In the genomic region with DNA sequence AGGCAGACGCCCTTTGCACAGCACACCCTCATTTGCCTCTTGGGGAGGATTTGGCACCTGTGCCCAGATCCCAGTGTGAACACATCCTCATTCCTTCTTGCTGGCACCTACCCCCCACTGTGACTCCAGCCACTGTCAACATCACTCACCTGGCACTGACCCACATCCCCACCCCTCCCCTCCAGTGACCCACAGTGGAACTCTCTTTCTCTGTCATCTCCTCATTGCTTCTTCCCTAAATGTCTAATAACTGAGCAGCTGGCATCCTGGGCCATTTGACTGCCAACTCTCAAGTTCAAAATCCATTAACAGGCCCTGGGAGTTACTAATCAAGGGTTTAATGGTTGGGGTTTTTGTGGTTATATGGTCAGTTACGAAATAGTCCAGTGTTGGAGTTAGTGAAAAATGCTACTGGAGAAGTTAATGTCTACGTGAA, we compare ENCODE assay signal across 11 cellular contexts. TPM values are rescaled to one million over a fixed set of nuclear protein-coding genes. Genes with fewer than 3 reads are reported as not detected.
A peak's percentile ranks its signal among the peaks of the same experiment; 100 is the strongest.
DNase-seq lines count a peak whose midpoint lies in the region; ATAC-seq and TF ChIP-seq lines count a peak whose summit lies in the region.
"Had no signal": no experiment of that assay in that cellular context is flagged by ENCODE, and none has a peak within 500 bp of the region (broad histone marks: within the 10 kb centered on the region; RNA-seq: fewer than 3 reads in every experiment).

No MANE protein-coding gene starts in this region.

- WGBS in right lobe of liver (ENCODE audit: insufficient coverage, low coverage, low lambda C conversion rate, missing lambda C conversion rate): 20% methylated on average over 2 of the region's 3 CpGs

- DNase-seq in Caki2 (ENCODE audit: low read depth): peak; percentile 51
- DNase-seq in HK-2 (ENCODE audit: unreplicated experiment): peak; percentile 53
- DNase-seq in SJCRH30: peak; percentile 52 to 72
- DNase-seq in right lobe of liver: peak; percentile 86 to 97 (median 95)
- DNase-seq in DMS53 (lab: John Stamatoyannopoulos, UW): no peak
- no peak for DNase-seq in GM13976 (ENCODE audit: low spot score)
- DNase-seq: glutamatergic neuron, NCI-H510A had no signal

- H3K27ac ChIP-seq in SJCRH30 (peak overlapping the region; percentile 7), right lobe of liver (peak overlapping the region in 2 of 3 donors; percentile 69 to 89)
- H3K27ac ChIP-seq: ascending aorta had no signal

- TF ChIP-seq POLR2A in right lobe of liver (IDR thresholded peaks at IDR 0.05): no peak

- H3K4me1 ChIP-seq in SJCRH30 (peaks cover 23% of the 10 kb centered on the region), right lobe of liver (peaks cover 0 to 57% (median 29%) of the 10 kb centered on the region in 4 donors)
- H3K4me1 ChIP-seq: ascending aorta had no signal

- no peaks in the 10 kb centered on the region for H3K9me3 ChIP-seq in SJCRH30 (replicated peaks)
- no peaks in the 10 kb centered on the region for H3K9me3 ChIP-seq in right lobe of liver
- H3K9me3 ChIP-seq: ascending aorta had no signal

- in situ Hi-C loops in Caki2 (cut with HindIII; ENCODE audit: low pct_unique_long_range_greater_than_20kb, low sequenced_read_pairs) (no loop called here), GM13976 (cut with MboI; ENCODE audit: low sequenced_read_pairs, unreplicated experiment) (no loop called here)

- ATAC-seq in right lobe of liver (peak; percentile 79 to 89 (median 86)), HG02763 (IDR thresholded peaks at IDR 0.05; ENCODE audit: unreplicated experiment) (no peak), HG02610 (IDR thresholded peaks at IDR 0.05; ENCODE audit: unreplicated experiment) (no peak)

- H3K36me3 ChIP-seq in SJCRH30 (peaks cover 39% of the 10 kb centered on the region), right lobe of liver (no peaks in the 10 kb centered on the region)

- TF ChIP-seq CTCF in right lobe of liver (IDR thresholded peaks at IDR 0.05) (no peak), GM13976 (IDR thresholded peaks at IDR 0.05; ENCODE audit: borderline replicate concordance, control extremely low read depth, extremely low read depth, insufficient read depth, missing control alignments) (no peak)

- H3K27me3 ChIP-seq in SJCRH30 (no peaks in the 10 kb centered on the region), right lobe of liver (no peaks in the 10 kb centered on the region)
- H3K27me3 ChIP-seq: ascending aorta had no signal

- intact Hi-C loops in right lobe of liver (cut with DNase I): no loop called here

- H3K4me3 ChIP-seq in SJCRH30: no peak overlapping the region
- no peak overlapping the region for H3K4me3 ChIP-seq in right lobe of liver
- H3K4me3 ChIP-seq: ascending aorta had no signal

RNA-seq across cellular contexts. Expression of a gene that starts 14.4 kb away (rescaled TPM):
- total RNA-seq in Caki2 (2014; rRNA removed; shearing (Covaris generic); ENCODE audit: low replicate concordance): 73.8 and 108 TPM in 2 replicates
- 14.6 and 17.1 TPM in 2 replicates for total RNA-seq in SJCRH30 (2014; rRNA removed; shearing (Covaris generic))
- 10 to 100 TPM; 11.8 to 23.1 (median 16.2) TPM for total RNA-seq in right lobe of liver

RNA-seq across cellular contexts. Expression of a gene that starts 21.5 kb away (rescaled TPM):
- 5,634 and 5,951 TPM in 2 replicates for total RNA-seq in Caki2 (2014; rRNA removed; shearing (Covaris generic); ENCODE audit: low replicate concordance)
- total RNA-seq in SJCRH30 (2014; rRNA removed; shearing (Covaris generic)): 6,637 and 6,933 TPM in 2 replicates
- 1,000 to 10,000 TPM in 2 of 6 experiments, 100 to 1,000 TPM in 4; 643 to 1,390 (median 819) TPM for total RNA-seq in right lobe of liver

RNA-seq across cellular contexts. Expression of a gene that starts 22.0 kb away (rescaled TPM):
- total RNA-seq in Caki2 (2014; rRNA removed; shearing (Covaris generic); ENCODE audit: low replicate concordance): 20.0 and 42.1 TPM in 2 replicates
- total RNA-seq in SJCRH30 (2014; rRNA removed; shearing (Covaris generic)): 53.4 and 61.8 TPM in 2 replicates
- total RNA-seq in right lobe of liver: 1 to 10 TPM; 1.1 to 4.9 (median 2.5) TPM

Comparison
In these comparisons a context has a peak if more than half of its experiments do, and no peak if none do; other contexts are left out.
1. DNase-seq: peak in Caki2 (single experiment), HK-2 (single experiment), SJCRH30 (2 of 2) and right lobe of liver (3 of 3); none in DMS53 (single experiment) and GM13976 (single experiment).
2. ATAC-seq: peak in right lobe of liver (4 of 4); none in HG02763 (single experiment) and HG02610 (single experiment).